8 cellular contexts compared by ENCODE assay signal in the genomic region with DNA sequence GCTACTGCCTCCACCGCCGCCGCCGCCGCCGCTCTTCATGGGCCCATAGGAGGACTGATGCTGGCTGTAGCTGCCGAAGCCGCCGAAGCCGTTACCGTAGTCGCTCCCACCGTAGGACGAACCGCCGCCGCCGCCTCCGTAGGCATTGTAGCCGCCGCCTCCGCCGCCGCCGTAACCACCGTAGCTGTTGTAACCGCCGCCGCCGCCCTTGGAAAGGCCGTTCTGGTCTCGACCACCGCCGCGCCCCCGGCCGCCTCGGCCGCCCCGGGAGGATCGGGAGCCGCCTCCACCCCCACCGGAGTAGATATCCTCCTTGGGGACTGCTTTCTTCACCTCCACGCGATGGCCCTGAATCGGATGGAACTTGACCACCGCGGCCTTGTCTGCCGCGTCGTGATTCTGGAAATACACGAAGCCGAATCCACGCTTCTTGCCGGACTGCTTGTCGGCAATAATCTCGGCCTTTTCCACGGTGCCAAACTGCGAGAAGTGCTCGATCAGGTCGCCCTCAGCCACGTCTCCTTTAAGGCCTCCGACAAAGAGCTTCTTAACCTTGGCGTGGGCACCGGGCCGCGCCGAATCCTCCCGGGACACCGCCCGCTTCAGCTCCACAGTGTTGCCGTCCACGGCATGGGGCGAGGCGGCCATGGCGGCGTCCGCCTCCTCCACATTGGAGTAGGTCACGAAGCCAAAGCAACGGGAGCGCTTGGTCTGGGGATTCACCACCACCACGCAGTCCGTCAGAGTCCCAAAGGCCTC. TPM values are rescaled to one million over a fixed set of nuclear protein-coding genes. Genes with fewer than 3 reads are reported as not detected.
DNase-seq lines count a peak whose midpoint lies in the region; ATAC-seq, FAIRE-seq and TF ChIP-seq lines count a peak whose summit lies in the region.

No MANE protein-coding gene starts in this region.

- H3K27me3 ChIP-seq in OCI-LY3 (ENCODE audit: low read depth, low read length) (0 out of 2 replicates have a peak, but pooled peaks cover 5% of the 10 kb centered on the region), pancreas (no peaks in the 10 kb centered on the region)

- H3K27ac ChIP-seq in OCI-LY3 (ENCODE audit: low read length) (peak overlapping the region; percentile 89), pancreas (peak overlapping the region; percentile 97 to 100 (median 99))

- peaks cover 0 to 2% (median 0%) of the 10 kb centered on the region in 7 donors for H3K9me3 Mint-ChIP-seq in CD14-positive monocyte
- H3K9me3 Mint-ChIP-seq in glutamatergic neuron (ENCODE audit: unreplicated experiment), result peaks cover 12% of the 10 kb centered on the region

- TF ChIP-seq CTCF in CD14-positive monocyte (IDR thresholded peaks at IDR 0.05) (no peak), OCI-LY3 (IDR thresholded peaks at IDR 0.05; ENCODE audit: low read depth, low read length) (no peak), glutamatergic neuron (IDR thresholded peaks at IDR 0.05; ENCODE audit: partially characterized antibody, unreplicated experiment) (no peak), pancreas (IDR thresholded peaks at IDR 0.05) (no peak)

- peak overlapping the region; percentile 90 for H3K4me2 ChIP-seq in OCI-LY3 (ENCODE audit: low read length)

- peak overlapping the region; percentile 95 for H3K9ac ChIP-seq in OCI-LY3 (ENCODE audit: low read length)

- H3K4me3 ChIP-seq in OCI-LY3 (ENCODE audit: low read length) (peak overlapping the region; percentile 100), pancreas (peak overlapping the region; percentile 62 to 95 (median 80))

- H3K9me3 ChIP-seq in OCI-LY3 (ENCODE audit: insufficient read depth, low read length) (no peaks in the 10 kb centered on the region), pancreas (no peaks in the 10 kb centered on the region)

- 0 to 1% methylated on average over 71 to 83 of the region's 83 CpGs for WGBS in pancreas, 2 donors

- no peak for FAIRE-seq in pancreas (lab: Jason Lieb, UNC)

- peak overlapping the region; percentile 92 to 99 for H3K4me3 Mint-ChIP-seq in CD14-positive monocyte
- H3K4me3 Mint-ChIP-seq in glutamatergic neuron (ENCODE audit: unreplicated experiment), result peak overlapping the region; percentile 100

- H2AFZ ChIP-seq in OCI-LY3 (ENCODE audit: low read depth, low read length), result no peak overlapping the region

- H3K36me3 Mint-ChIP-seq in CD14-positive monocyte, result peaks cover 3 to 5% of the 10 kb centered on the region in 2 donors
- H3K36me3 Mint-ChIP-seq in glutamatergic neuron (ENCODE audit: unreplicated experiment), result peaks cover 5% of the 10 kb centered on the region

- peaks cover 0 to 2% (median 0%) of the 10 kb centered on the region in 3 donors for H3K27me3 Mint-ChIP-seq in CD14-positive monocyte (ENCODE audit: low read depth in 3 of 3)
- peaks cover 8% of the 10 kb centered on the region for H3K27me3 Mint-ChIP-seq in glutamatergic neuron (ENCODE audit: unreplicated experiment)

- H3K79me2 ChIP-seq in OCI-LY3 (ENCODE audit: low read length), result peaks cover 53% of the 10 kb centered on the region

- H3K27ac Mint-ChIP-seq in CD14-positive monocyte (peak overlapping the region; percentile 100), glutamatergic neuron (ENCODE audit: unreplicated experiment) (peak overlapping the region; percentile 100)

- ATAC-seq in GM21723 (IDR thresholded peaks at IDR 0.05; ENCODE audit: unreplicated experiment) (peak; percentile 10), pancreas (peak; percentile 4 to 26 (median 20))

- H3K4me1 ChIP-seq in OCI-LY3 (ENCODE audit: low read length) (peaks cover 31% of the 10 kb centered on the region), pancreas (peaks cover 16 to 33% (median 32%) of the 10 kb centered on the region in 3 donors)

- H3K4me1 Mint-ChIP-seq in CD14-positive monocyte, result peaks cover 23% of the 10 kb centered on the region
- peaks cover 8% of the 10 kb centered on the region for H3K4me1 Mint-ChIP-seq in glutamatergic neuron (ENCODE audit: low read depth, unreplicated experiment)

- H3K36me3 ChIP-seq in OCI-LY3 (replicated peaks; ENCODE audit: low read depth, low read length) (peaks cover 34% of the 10 kb centered on the region), pancreas (no peaks in the 10 kb centered on the region)

- peaks cover 53% of the 10 kb centered on the region for H4K20me1 ChIP-seq in OCI-LY3 (ENCODE audit: insufficient read depth, low read length)

- DNase-seq in CD14-positive monocyte (ENCODE audit: low spot score) (peak; percentile 51), glutamatergic neuron (peak; percentile 63), pancreas (peak; percentile 31 to 87 (median 58)), HCEC 1CT (no peak), MV-4-11 (lab: John Stamatoyannopoulos, UW) (no peak)
- DNase-seq in activated naive CD4-positive, alpha-beta T cell treated with Interleukin-2 at 50 U/mL for 16 hours, result peak; percentile 50

- intact Hi-C loops in CD14-positive monocyte (cut with micrococcal nuclease) (loop anchor here in 1 of 2 donors (5.0 kb wide), 1 partner anchor 279 kb away; the partner anchor contains the start of gene FAM13B), pancreas (cut with DNase I) (no loop called here)

RNA-seq across cellular contexts. Expression of gene HNRNPA0, which starts 0.8 kb away (rescaled TPM):
- polyA plus RNA-seq in CD14-positive monocyte (10 to 100 TPM in 1 of 2 donors, 1 to 10 TPM in 1; 8.3 to 10.8 TPM), pancreas (10 to 100 TPM in 1 of 2 donors, 1 to 10 TPM in 1; 9.7 to 13.8 TPM)
- total RNA-seq in glutamatergic neuron (ENCODE audit: unreplicated experiment) (65.2 TPM), pancreas (10 to 100 TPM in 4 of 6 donors, 1 to 10 TPM in 2; 8.0 to 14.1 (median 12.2) TPM)

RNA-seq across cellular contexts. Expression of gene KLHL3, which starts 17.5 kb away (rescaled TPM):
- polyA plus RNA-seq in CD14-positive monocyte (not detected), pancreas (1 to 10 TPM; 3.4 to 6.6 TPM)
- total RNA-seq in glutamatergic neuron (ENCODE audit: unreplicated experiment) (5.7 TPM), pancreas (1 to 10 TPM; 1.8 to 4.7 (median 2.9) TPM)

Comparison
In these comparisons a context has a peak if more than half of its experiments do, and no peak if none do; other contexts are left out.
1. DNase-seq: peak in CD14-positive monocyte (single experiment), activated naive CD4-positive, alpha-beta T cell treated with Interleukin-2 at 50 U/mL for 16 hours (single experiment), glutamatergic neuron (single experiment) and pancreas (6 of 6); none in HCEC 1CT (single experiment) and MV-4-11 (single experiment).